ENCODE assay signal across 8 cellular contexts in genomic region chr9:133119039-133119438, GRCh38. TPM values are rescaled to one million over a fixed set of nuclear protein-coding genes. Genes with fewer than 3 reads are reported as not detected.
DNase-seq lines count a peak whose midpoint lies in the region; ATAC-seq and TF ChIP-seq lines count a peak whose summit lies in the region.

No MANE protein-coding gene starts in this region.

- H3K4me3 ChIP-seq in sigmoid colon, result peak overlapping the region in 3 of 4 donors; percentile 78 to 94 (median 87)

- peak overlapping the region; percentile 89 to 94 (median 93) for H3K27ac ChIP-seq in sigmoid colon

- TF ChIP-seq POLR2A in sigmoid colon (IDR thresholded peaks at IDR 0.05), result no peak

- TF ChIP-seq CTCF in sigmoid colon (IDR thresholded peaks at IDR 0.05), result no peak

- WGBS in sigmoid colon, 2 donors, result 79 to 81% methylated on average over 10 of the region's 10 CpGs

- intact Hi-C loops in sigmoid colon (cut with DNase I), result no loop called here

- DNase-seq in GM03348 (ENCODE audit: low spot score), result peak; percentile 29
- DNase-seq in anterior cingulate cortex (lab: John Stamatoyannopoulos, UW), result peak in 52 of 58 donors; percentile 36 to 92 (median 70)
- DNase-seq in hippocampal formation (lab: John Stamatoyannopoulos, UW), result peak; percentile 82 to 84
- peak; percentile 84 for DNase-seq in sigmoid colon
- DNase-seq in DMS79 treated with DMSO at 0.1 percent for 48 hours (lab: John Stamatoyannopoulos, UW), result no peak
- DNase-seq in iPS-NIHi7 (ENCODE audit: extremely low spot score), result no peak

- no peaks in the 10 kb centered on the region for H3K9me3 ChIP-seq in sigmoid colon

- peaks cover 0 to 89% (median 75%) of the 10 kb centered on the region in 4 donors for H3K4me1 ChIP-seq in sigmoid colon

- TF ChIP-seq EP300 in sigmoid colon (IDR thresholded peaks at IDR 0.05), result no peak

- no peak for ATAC-seq in HG03097 (IDR thresholded peaks at IDR 0.05; ENCODE audit: low FRiP score, unreplicated experiment)
- ATAC-seq in GM21825 (IDR thresholded peaks at IDR 0.05; ENCODE audit: unreplicated experiment), result no peak

- no peaks in the 10 kb centered on the region for H3K36me3 ChIP-seq in sigmoid colon

- no peaks in the 10 kb centered on the region for H3K27me3 ChIP-seq in sigmoid colon

RNA-seq across cellular contexts. Expression of gene RALGDS, which starts 2.0 kb away (rescaled TPM):
- total RNA-seq in sigmoid colon, result 10 to 100 TPM; 35.2 to 52.7 (median 39.6) TPM
- polyA plus RNA-seq in sigmoid colon, result 10 to 100 TPM; 27.6 to 49.7 (median 32.1) TPM

RNA-seq across cellular contexts. Expression of gene GBGT1, which starts 44.7 kb away (rescaled TPM):
- 10 to 100 TPM in 3 of 4 donors, 1 to 10 TPM in 1; 8.9 to 31.1 (median 19.2) TPM for total RNA-seq in sigmoid colon
- 1 to 10 TPM; 4.2 to 9.9 (median 5.4) TPM for polyA plus RNA-seq in sigmoid colon

RNA-seq across cellular contexts. Expression of gene CEL, which starts 57.3 kb away (rescaled TPM):
- 1 to 10 TPM in 1 of 4 donors, under 1 TPM in 1, not detected in 2; 0.36 to 1.1 TPM for total RNA-seq in sigmoid colon
- 1 to 10 TPM in 2 of 3 donors, under 1 TPM in 1; 0.46 to 4.8 (median 1.0) TPM for polyA plus RNA-seq in sigmoid colon

Comparison
In these comparisons a context has a peak if more than half of its experiments do, and no peak if none do; other contexts are left out.
1. DNase-seq: peak in GM03348 (single experiment), anterior cingulate cortex (52 of 58), hippocampal formation (2 of 2) and sigmoid colon (single experiment); none in DMS79 treated with DMSO at 0.1 percent for 48 hours (single experiment) and iPS-NIHi7 (single experiment).